ENCODE assay signal across 16 cellular contexts in genomic region chr1:206511362-206512064, GRCh38. TPM values are rescaled to one million over a fixed set of nuclear protein-coding genes. Genes with fewer than 3 reads are reported as not detected.
A peak's percentile ranks its signal among the peaks of the same experiment; 100 is the strongest.
DNase-seq lines count a peak whose midpoint lies in the region; ATAC-seq and TF ChIP-seq lines count a peak whose summit lies in the region.
"Had no signal": no experiment of that assay in that cellular context is flagged by ENCODE, and none has a peak within 500 bp of the region (broad histone marks: within the 10 kb centered on the region; RNA-seq: fewer than 3 reads in every experiment).

No MANE protein-coding gene starts in this region.

- H4K20me1 ChIP-seq in neural cell (ENCODE audit: insufficient read depth), result no peaks in the 10 kb centered on the region

- no peaks in the 10 kb centered on the region for H3K79me2 ChIP-seq in neural cell (replicated peaks; ENCODE audit: insufficient read depth, low read length)

- H3K9me3 ChIP-seq in neural cell (ENCODE audit: low read length), result no peaks in the 10 kb centered on the region
- H3K9me3 ChIP-seq: pancreas had no signal

- peak; percentile 10 for TF ChIP-seq RAD21 in neural cell (conservative IDR thresholded peaks at IDR 0.05)

- H3K36me3 ChIP-seq in neural cell (ENCODE audit: insufficient read depth, low read length), result no peaks in the 10 kb centered on the region
- H3K36me3 ChIP-seq: pancreas had no signal

- peaks cover 31% of the 10 kb centered on the region for H3K27me3 ChIP-seq in neural cell (ENCODE audit: insufficient read depth, low read depth, low read length)
- H3K27me3 ChIP-seq: pancreas had no signal

- H2AFZ ChIP-seq in neural cell (ENCODE audit: low read depth, low read length), result peak overlapping the region; percentile 19

- no peak overlapping the region for H3K4me2 ChIP-seq in neural cell (ENCODE audit: low read length)

- H3K4me3 ChIP-seq in neural cell (ENCODE audit: low read length), result peak overlapping the region; percentile 19
- H3K4me3 ChIP-seq: lung, pancreas had no signal

- H3F3A ChIP-seq in neural cell (ENCODE audit: insufficient read depth, low read length, poor library complexity, severe bottlenecking), result peaks cover 5% of the 10 kb centered on the region

- no peaks in the 10 kb centered on the region for H3K9me2 ChIP-seq in neural cell (ENCODE audit: insufficient read depth, low read length)

- TF ChIP-seq CTCF in neural cell (IDR thresholded peaks at IDR 0.05; ENCODE audit: poor library complexity, severe bottlenecking), result peak; percentile 15
- no peak for TF ChIP-seq CTCF in omental fat pad (IDR thresholded peaks at IDR 0.05)

- DNase-seq in DMS79 (lab: John Stamatoyannopoulos, UW), result peak; percentile 37
- DNase-seq in NCI-H69 (lab: John Stamatoyannopoulos, UW), result peak; percentile 52
- no peak for DNase-seq in epithelial cell of prostate (ENCODE audit: low read depth, low spot score)
- DNase-seq in NOMO-1 (lab: John Stamatoyannopoulos, UW; ENCODE audit: unreplicated experiment in 2 of 2), result no peak
- DNase-seq in omental fat pad (ENCODE audit: low spot score), result no peak
- DNase-seq in left colon, result no peak
- DNase-seq: activated CD4-positive, alpha-beta T cell treated with anti-CD3 and anti-CD28 coated beads, Interleukin-2, amount 50 U/mL, for 48 hours; activated T-cell treated with anti-CD3 and anti-CD28 coated beads, Interleukin-2, amount 50 U/mL, for 72 hours; cortex of kidney; NCI-H1048; SHP77; T1000 had no signal

- peak overlapping the region; percentile 51 for H3K9ac ChIP-seq in neural cell (ENCODE audit: low read length)

- H3K27ac ChIP-seq in epithelial cell of prostate, result peak overlapping the region; percentile 99
- peak overlapping the region; percentile 70 for H3K27ac ChIP-seq in neural cell (ENCODE audit: low read length)

- ATAC-seq in GM21825 (IDR thresholded peaks at IDR 0.05; ENCODE audit: unreplicated experiment), result no peak
- no peak for ATAC-seq in omental fat pad (ENCODE audit: low FRiP score)
- no peak for ATAC-seq in left colon
- ATAC-seq: activated T-cell treated with anti-CD3 and anti-CD28 coated beads, Interleukin-2, amount 50 U/mL, for 72 hours; pancreas had no signal

- TF ChIP-seq EP300 in neural cell (conservative IDR thresholded peaks at IDR 0.05; ENCODE audit: poor library complexity, severe bottlenecking), result peak; percentile 20

- intact Hi-C loops in left colon (cut with DNase I, micrococcal nuclease), result no loop called here

TF ChIP-seq in neural cell, 6 proteins besides CTCF, POLR2A, EP300 and RAD21:
- TF ChIP-seq POLR2AphosphoS5 (IDR thresholded peaks at IDR 0.05), result peak; percentile 40
- no peak for TF ChIP-seq EZH2 (IDR thresholded peaks at IDR 0.05; ENCODE audit: borderline replicate concordance, insufficient read depth, low read length, poor library complexity, severe bottlenecking)
- TF ChIP-seq SMC3 (conservative IDR thresholded peaks at IDR 0.05; ENCODE audit: poor library complexity), result no peak
- TF ChIP-seq TAF1 (IDR thresholded peaks at IDR 0.05; ENCODE audit: low read depth), result no peak
- no peak for TF ChIP-seq MXI1 (conservative IDR thresholded peaks at IDR 0.05; ENCODE audit: poor library complexity, severe bottlenecking)
TF ChIP-seq in neural cell: peak in this region for 1.

RNA-seq across cellular contexts. Expression of gene RASSF5, which starts 4.2 kb away (rescaled TPM):
- 3.2 and 4.0 TPM in 2 replicates for polyA plus RNA-seq in neural cell
- 6.5 and 8.5 TPM in 2 replicates for polyA minus RNA-seq in neural cell
- total RNA-seq in omental fat pad, result 10 to 100 TPM in 3 of 4 donors, 1 to 10 TPM in 1; 9.7 to 16.1 (median 10.8) TPM
- total RNA-seq in left colon, result 1 to 10 TPM; 3.3 to 7.7 TPM

RNA-seq across cellular contexts. Expression of gene IKBKE, which starts 41.2 kb away (rescaled TPM):
- polyA plus RNA-seq in neural cell, result 0.74 TPM in 1 of 2 replicates, not detected in the other
- not detected in 2 replicates for polyA minus RNA-seq in neural cell
- total RNA-seq in omental fat pad, result 1 to 10 TPM; 4.3 to 8.2 (median 5.6) TPM
- 10 to 100 TPM; 18.2 to 19.8 TPM for total RNA-seq in left colon

Comparison
In these comparisons a context has a peak if more than half of its experiments do, and no peak if none do; other contexts are left out.
1. DNase-seq: peak in DMS79 (single experiment) and NCI-H69 (single experiment); none in epithelial cell of prostate (single experiment), NOMO-1 (0 of 2), omental fat pad (single experiment) and left colon (0 of 2).